ENCODE assay signal across 8 cellular contexts in genomic region chr14:76904740-76905569, GRCh38.
DNase-seq lines count a peak whose midpoint lies in the region; ATAC-seq and TF ChIP-seq lines count a peak whose summit lies in the region.

No MANE protein-coding gene starts in this region.

- peak; percentile 60 for ATAC-seq in HG02973 (IDR thresholded peaks at IDR 0.05; ENCODE audit: unreplicated experiment)

- TF ChIP-seq POLR2A in vagina (IDR thresholded peaks at IDR 0.05): no peak

- H3K36me3 ChIP-seq in vagina: no peaks in the 10 kb centered on the region

- TF ChIP-seq CTCF in fibroblast of the aortic adventitia (IDR thresholded peaks at IDR 0.05; ENCODE audit: insufficient read depth, low read length): no peak
- TF ChIP-seq CTCF in vagina (IDR thresholded peaks at IDR 0.05): no peak

- peak; percentile 34 for DNase-seq in NCI-H1092 treated with DMSO at 0.1 percent for 48 hours (lab: John Stamatoyannopoulos, UW)
- no peak for DNase-seq in NCI-H1092 (lab: John Stamatoyannopoulos, UW)
- DNase-seq in NOMO-1 (lab: John Stamatoyannopoulos, UW; ENCODE audit: unreplicated experiment in 2 of 2): peak; percentile 60 to 92
- DNase-seq in activated T-cell treated with anti-CD3 and anti-CD28 coated beads for 24 hours (ENCODE audit: low read depth): peak; percentile 67
- DNase-seq in fibroblast of the aortic adventitia (ENCODE audit: low read depth): peak; percentile 85
- DNase-seq in renal cortical epithelial cell (ENCODE audit: low read depth): peak; percentile 94
- no peak for DNase-seq in vagina (ENCODE audit: extremely low spot score in 2 of 2)

- H3K4me3 ChIP-seq in fibroblast of the aortic adventitia (ENCODE audit: low read depth, low read length) (no peak overlapping the region), vagina (no peak overlapping the region)

- H3K27ac ChIP-seq in vagina: peak overlapping the region; percentile 79

- intact Hi-C loops in vagina (cut with DNase I): no loop called here

- no peaks in the 10 kb centered on the region for H3K9me3 ChIP-seq in vagina

- peaks cover 58% of the 10 kb centered on the region for H3K4me1 ChIP-seq in vagina

- no peaks in the 10 kb centered on the region for H3K27me3 ChIP-seq in vagina

Comparison
In these comparisons a context has a peak if more than half of its experiments do, and no peak if none do; other contexts are left out.
1. DNase-seq: peak in NCI-H1092 treated with DMSO at 0.1 percent for 48 hours (single experiment), NOMO-1 (2 of 2), activated T-cell treated with anti-CD3 and anti-CD28 coated beads for 24 hours (single experiment), fibroblast of the aortic adventitia (single experiment) and renal cortical epithelial cell (single experiment); none in NCI-H1092 (single experiment) and vagina (0 of 2).